19 cellular contexts compared by ENCODE assay signal in genomic region chr11:34278708-34279297, GRCh38.
DNase-seq lines count a peak whose midpoint lies in the region; ATAC-seq, FAIRE-seq and TF ChIP-seq lines count a peak whose summit lies in the region.
"Had no signal": no experiment of that assay in that cellular context is flagged by ENCODE, and none has a peak within 500 bp of the region (broad histone marks: within the 10 kb centered on the region; RNA-seq: fewer than 3 reads in every experiment).

No MANE protein-coding gene starts in this region.

- H3K36me3 ChIP-seq in upper lobe of right lung, result no peaks in the 10 kb centered on the region
- H3K36me3 ChIP-seq: lower lobe of right lung had no signal

- H3K27me3 Mint-ChIP-seq in type B pancreatic cell, result no peaks in the 10 kb centered on the region
- H3K27me3 Mint-ChIP-seq: activated CD4-positive, alpha-beta memory T cell treated with anti-CD3 and anti-CD28 coated beads, Interleukin-2, amount 10 ng/mL, durations not matched to agents 7 days and 5 days had no signal

- FAIRE-seq in GM19239 (lab: Jason Lieb, UNC), result peak; percentile 81

- H3K4me1 Mint-ChIP-seq in type B pancreatic cell (ENCODE audit: unreplicated experiment), result peaks cover 45% of the 10 kb centered on the region
- H3K4me1 Mint-ChIP-seq: activated CD4-positive, alpha-beta memory T cell treated with anti-CD3 and anti-CD28 coated beads, Interleukin-2, amount 10 ng/mL, durations not matched to agents 7 days and 5 days had no signal

- no peak overlapping the region for H3K4me3 ChIP-seq in upper lobe of right lung
- H3K4me3 ChIP-seq: body of pancreas, GM23338, lower lobe of right lung had no signal

- DNase-seq in DMS79 (lab: John Stamatoyannopoulos, UW) (peak; percentile 31), GM19239 (ENCODE audit: insufficient read length, low spot score) (peak; percentile 49), AG20443 (ENCODE audit: low spot score) (no peak), NCI-H2196 (lab: John Stamatoyannopoulos, UW; ENCODE audit: unreplicated experiment) (no peak), upper lobe of right lung (no peak), type B pancreatic cell (ENCODE audit: extremely low spot score, unreplicated experiment) (no peak)
- DNase-seq: activated CD4-positive, alpha-beta memory T cell treated with anti-CD3 and anti-CD28 coated beads, Interleukin-2, amount 10 ng/mL, durations not matched to agents 7 days and 5 days; activated effector memory CD4-positive, alpha-beta T cell treated with Interleukin-2 at 50 U/mL for 16 hours; body of pancreas; DMS 273 treated with DMSO at 0.1 percent for 48 hours; glutamatergic neuron; Karpas-422; lower lobe of right lung; NCI-H2171 treated with DMSO at 0.1 percent for 48 hours; nephron progenitor cell had no signal

- H3K27ac ChIP-seq in VCaP (peak overlapping the region; percentile 35), upper lobe of right lung (no peak overlapping the region)
- H3K27ac ChIP-seq: body of pancreas, lower lobe of right lung had no signal

- intact Hi-C loops in upper lobe of right lung (cut with DNase I), result no loop called here

- ATAC-seq in HG02798 (IDR thresholded peaks at IDR 0.05; ENCODE audit: poor library complexity, unreplicated experiment), result peak; percentile 58
- ATAC-seq in upper lobe of right lung, result no peak
- ATAC-seq: body of pancreas, GM23338, lower lobe of right lung had no signal

- no peaks in the 10 kb centered on the region for H3K9me3 Mint-ChIP-seq in type B pancreatic cell
- H3K9me3 Mint-ChIP-seq: activated CD4-positive, alpha-beta memory T cell treated with anti-CD3 and anti-CD28 coated beads, Interleukin-2, amount 10 ng/mL, durations not matched to agents 7 days and 5 days; GM23338; nephron progenitor cell; T-helper 2 cell treated with Interferon-gamma antibody and Interleukin-4, amounts not matched to agents 5 μg/mL and 100 μg/mL, for 36 hours had no signal

- H3K4me1 ChIP-seq in upper lobe of right lung, result peaks cover 5% of the 10 kb centered on the region

- H3K4me3 Mint-ChIP-seq in type B pancreatic cell, result no peak overlapping the region
- H3K4me3 Mint-ChIP-seq: activated CD4-positive, alpha-beta memory T cell treated with anti-CD3 and anti-CD28 coated beads, Interleukin-2, amount 10 ng/mL, durations not matched to agents 7 days and 5 days; GM23338; nephron progenitor cell; T-helper 2 cell treated with Interferon-gamma antibody and Interleukin-4, amounts not matched to agents 5 μg/mL and 100 μg/mL, for 36 hours had no signal

- no peaks in the 10 kb centered on the region for H3K36me3 Mint-ChIP-seq in type B pancreatic cell

- H3K9me3 ChIP-seq in upper lobe of right lung, result no peaks in the 10 kb centered on the region
- H3K9me3 ChIP-seq: body of pancreas, lower lobe of right lung had no signal

- no peak overlapping the region for H3K27ac Mint-ChIP-seq in type B pancreatic cell
- H3K27ac Mint-ChIP-seq: activated CD4-positive, alpha-beta memory T cell treated with anti-CD3 and anti-CD28 coated beads, Interleukin-2, amount 10 ng/mL, durations not matched to agents 7 days and 5 days; GM23338; nephron progenitor cell; T-helper 2 cell treated with Interferon-gamma antibody and Interleukin-4, amounts not matched to agents 5 μg/mL and 100 μg/mL, for 36 hours had no signal

- H3K27me3 ChIP-seq in upper lobe of right lung, result no peaks in the 10 kb centered on the region
- H3K27me3 ChIP-seq: body of pancreas had no signal

- TF ChIP-seq CTCF in VCaP (conservative IDR thresholded peaks at IDR 0.05), result no peak
- TF ChIP-seq CTCF in upper lobe of right lung (IDR thresholded peaks at IDR 0.05), result no peak
- no peak for TF ChIP-seq CTCF in type B pancreatic cell (conservative IDR thresholded peaks at IDR 0.05)

Comparison
In these comparisons a context has a peak if more than half of its experiments do, and no peak if none do; other contexts are left out.
1. DNase-seq: peak in DMS79 (single experiment) and GM19239 (single experiment); none in AG20443 (single experiment), NCI-H2196 (single experiment), upper lobe of right lung (single experiment) and type B pancreatic cell (single experiment).